Comparison of ENCODE assay signal across 1 cellular context in genomic region chr6:131651782-131652181, GRCh38.
TF ChIP-seq lines count a peak whose summit lies in the region.

No MANE protein-coding gene starts in this region.

TF ChIP-seq in HepG2, 621 proteins besides CTCF, POLR2A, EP300 and RAD21:
- no peak for TF ChIP-seq NONO (IDR thresholded peaks at IDR 0.05)
- TF ChIP-seq NONO (CRISPR knock-in tag; conservative IDR thresholded peaks at IDR 0.05), result no peak
- no peak for TF ChIP-seq RBAK (CRISPR knock-in tag; IDR thresholded peaks at IDR 0.05)
- TF ChIP-seq IRF2 (CRISPR knock-in tag; IDR thresholded peaks at IDR 0.05), result no peak
- TF ChIP-seq UBTF (CRISPR knock-in tag; IDR thresholded peaks at IDR 0.05), result no peak
- TF ChIP-seq JUN (CRISPR knock-in tag; IDR thresholded peaks at IDR 0.05), result no peak
- TF ChIP-seq ZSCAN31 (CRISPR knock-in tag; IDR thresholded peaks at IDR 0.05; ENCODE audit: low read depth), result no peak
- no peak for TF ChIP-seq PRMT3 (CRISPR knock-in tag; IDR thresholded peaks at IDR 0.05; ENCODE audit: borderline replicate concordance, low read depth)
- TF ChIP-seq SUZ12 (IDR thresholded peaks at IDR 0.05; ENCODE audit: low read depth, low read length), result no peak
- TF ChIP-seq ZNF839 (CRISPR knock-in tag; IDR thresholded peaks at IDR 0.05; ENCODE audit: borderline replicate concordance), result no peak
